Comparison of ENCODE assay signal across 1 cellular context in the genomic region with DNA sequence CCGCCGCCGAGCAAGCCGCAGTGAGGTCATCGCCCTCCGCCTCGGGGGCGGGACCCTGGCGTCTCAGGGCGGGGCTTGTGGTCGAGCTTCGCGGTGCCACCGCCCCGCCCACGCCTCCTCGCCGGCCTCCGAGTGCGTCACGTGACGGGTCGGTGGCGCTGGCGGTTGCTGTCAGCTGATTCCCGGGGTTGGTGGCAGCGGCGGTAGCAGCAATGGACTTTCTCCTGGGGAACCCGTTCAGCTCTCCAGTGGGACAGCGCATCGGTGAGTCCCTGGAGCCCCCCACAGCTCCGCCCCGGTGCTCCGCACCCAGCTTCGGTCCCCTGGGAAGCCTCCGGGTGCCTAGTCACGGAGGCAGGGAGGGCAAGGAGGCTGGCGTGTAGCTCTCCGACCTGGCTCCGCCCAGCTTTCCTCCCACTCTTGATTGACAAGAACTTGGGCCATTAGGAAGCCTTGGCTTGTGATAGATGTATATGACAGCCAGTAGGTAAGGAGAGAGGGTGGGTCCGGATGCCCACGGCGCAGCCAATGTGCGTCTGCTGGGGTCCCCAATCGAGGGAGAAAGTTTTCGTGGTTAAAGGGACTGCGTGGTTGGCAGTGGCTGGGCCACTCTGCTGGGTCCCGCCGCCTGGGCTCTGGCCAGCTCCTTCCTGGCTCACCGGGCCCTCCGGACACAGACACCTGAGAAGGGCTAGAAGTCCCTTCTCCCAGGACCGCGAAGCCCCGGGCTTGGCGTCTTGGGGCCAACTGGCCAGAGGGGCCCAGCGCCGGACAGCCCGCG.
TF ChIP-seq lines count a peak whose summit lies in the region.

TOM1 (plus strand) TSS at position 178 of the 781 bp plus-strand sequence; CDS start at position 213, 35 bp downstream.

TF ChIP-seq in WTC11, 78 proteins besides CTCF, POLR2A, EP300 and RAD21 (continued from another document and continues in another):
- TF ChIP-seq ATF6 (CRISPR knock-in tag; IDR thresholded peaks at IDR 0.05) (no peak), ZMAT4 (CRISPR knock-in tag; IDR thresholded peaks at IDR 0.05) (no peak), ETV6 (CRISPR knock-in tag; IDR thresholded peaks at IDR 0.05) (no peak), NFATC4 (CRISPR knock-in tag; IDR thresholded peaks at IDR 0.05) (no peak), NR1H2 (CRISPR knock-in tag; IDR thresholded peaks at IDR 0.05) (no peak), CREB1 (CRISPR knock-in tag; IDR thresholded peaks at IDR 0.05) (no peak), HMGA2 (CRISPR knock-in tag; IDR thresholded peaks at IDR 0.05) (no peak), FOXK1 (CRISPR knock-in tag; IDR thresholded peaks at IDR 0.05) (peak; percentile 78; the same call in 1 of the 2 replicates), TCF7 (CRISPR knock-in tag; IDR thresholded peaks at IDR 0.05; ENCODE audit: low read depth) (no peak), NFYB (CRISPR knock-in tag; conservative IDR thresholded peaks at IDR 0.05; ENCODE audit: low read depth) (peak; percentile 99), ZNF138 (CRISPR knock-in tag; conservative IDR thresholded peaks at IDR 0.05) (no peak), ELF4 (CRISPR knock-in tag; IDR thresholded peaks at IDR 0.05; ENCODE audit: low read depth) (no peak), E2F5 (CRISPR knock-in tag; IDR thresholded peaks at IDR 0.05) (peak; percentile 70), NFE2L1 (CRISPR knock-in tag; IDR thresholded peaks at IDR 0.05) (0 out of 2 replicates have a peak, but pooled peaks have one; percentile 72), ZNF416 (CRISPR knock-in tag; IDR thresholded peaks at IDR 0.05) (no peak), ZNF396 (CRISPR knock-in tag; IDR thresholded peaks at IDR 0.05; ENCODE audit: borderline replicate concordance) (no peak), ATF1 (CRISPR knock-in tag; IDR thresholded peaks at IDR 0.05) (no peak), E2F1 (CRISPR knock-in tag; IDR thresholded peaks at IDR 0.05) (no peak), ZBTB21 (CRISPR knock-in tag; IDR thresholded peaks at IDR 0.05; ENCODE audit: borderline replicate concordance) (0 out of 2 replicates have a peak, but pooled peaks have one; percentile 92), ERG (CRISPR knock-in tag; IDR thresholded peaks at IDR 0.05) (no peak), RELA (CRISPR knock-in tag; IDR thresholded peaks at IDR 0.05; ENCODE audit: borderline replicate concordance) (0 out of 2 replicates have a peak, but pooled peaks have one; percentile 28), TEAD1 (CRISPR knock-in tag; IDR thresholded peaks at IDR 0.05) (no peak), CBFB (CRISPR knock-in tag; IDR thresholded peaks at IDR 0.05; ENCODE audit: low read depth) (peak; percentile 92), GABPB1 (CRISPR knock-in tag; IDR thresholded peaks at IDR 0.05) (peak; percentile 28), MAX (CRISPR knock-in tag; IDR thresholded peaks at IDR 0.05) (peak; percentile 76; the same call in 1 of the 2 replicates), FOXP4 (CRISPR knock-in tag; IDR thresholded peaks at IDR 0.05) (no peak), RORB (CRISPR knock-in tag; IDR thresholded peaks at IDR 0.05) (no peak), ZNF671 (CRISPR knock-in tag; IDR thresholded peaks at IDR 0.05) (no peak), SOX15 (CRISPR knock-in tag; IDR thresholded peaks at IDR 0.05) (no peak), SMAD4 (CRISPR knock-in tag; IDR thresholded peaks at IDR 0.05) (no peak), ZNF121 (CRISPR knock-in tag; IDR thresholded peaks at IDR 0.05) (no peak), ZNF219 (CRISPR knock-in tag; IDR thresholded peaks at IDR 0.05; ENCODE audit: borderline replicate concordance) (no peak), GRHL2 (CRISPR knock-in tag; IDR thresholded peaks at IDR 0.05; ENCODE audit: insufficient replicate concordance, severe bottlenecking) (no peak), ATF2 (CRISPR knock-in tag; IDR thresholded peaks at IDR 0.05; ENCODE audit: borderline replicate concordance, low read depth) (no peak), SMAD3 (CRISPR knock-in tag; IDR thresholded peaks at IDR 0.05; ENCODE audit: borderline replicate concordance) (no peak)
- TF ChIP-seq, protein P1, sequence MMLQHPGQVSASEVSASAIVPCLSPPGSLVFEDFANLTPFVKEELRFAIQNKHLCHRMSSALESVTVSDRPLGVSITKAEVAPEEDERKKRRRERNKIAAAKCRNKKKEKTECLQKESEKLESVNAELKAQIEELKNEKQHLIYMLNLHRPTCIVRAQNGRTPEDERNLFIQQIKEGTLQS (CRISPR knock-in tag; conservative IDR thresholded peaks at IDR 0.05), result no peak
- TF ChIP-seq, protein P2, sequence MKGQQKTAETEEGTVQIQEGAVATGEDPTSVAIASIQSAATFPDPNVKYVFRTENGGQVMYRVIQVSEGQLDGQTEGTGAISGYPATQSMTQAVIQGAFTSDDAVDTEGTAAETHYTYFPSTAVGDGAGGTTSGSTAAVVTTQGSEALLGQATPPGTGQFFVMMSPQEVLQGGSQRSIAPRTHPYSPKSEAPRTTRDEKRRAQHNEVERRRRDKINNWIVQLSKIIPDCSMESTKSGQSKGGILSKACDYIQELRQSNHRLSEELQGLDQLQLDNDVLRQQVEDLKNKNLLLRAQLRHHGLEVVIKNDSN (CRISPR knock-in tag; IDR thresholded peaks at IDR 0.05), result peak; percentile 100
- TF ChIP-seq, protein P3, sequence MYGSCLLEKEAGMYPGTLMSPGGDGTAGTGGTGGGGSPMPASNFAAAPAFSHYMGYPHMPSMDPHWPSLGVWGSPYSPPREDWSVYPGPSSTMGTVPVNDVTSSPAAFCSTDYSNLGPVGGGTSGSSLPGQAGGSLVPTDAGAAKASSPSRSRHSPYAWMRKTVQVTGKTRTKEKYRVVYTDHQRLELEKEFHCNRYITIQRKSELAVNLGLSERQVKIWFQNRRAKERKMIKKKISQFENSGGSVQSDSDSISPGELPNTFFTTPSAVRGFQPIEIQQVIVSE (CRISPR knock-in tag; IDR thresholded peaks at IDR 0.05; ENCODE audit: borderline replicate concordance), result no peak
- TF ChIP-seq, protein P4, sequence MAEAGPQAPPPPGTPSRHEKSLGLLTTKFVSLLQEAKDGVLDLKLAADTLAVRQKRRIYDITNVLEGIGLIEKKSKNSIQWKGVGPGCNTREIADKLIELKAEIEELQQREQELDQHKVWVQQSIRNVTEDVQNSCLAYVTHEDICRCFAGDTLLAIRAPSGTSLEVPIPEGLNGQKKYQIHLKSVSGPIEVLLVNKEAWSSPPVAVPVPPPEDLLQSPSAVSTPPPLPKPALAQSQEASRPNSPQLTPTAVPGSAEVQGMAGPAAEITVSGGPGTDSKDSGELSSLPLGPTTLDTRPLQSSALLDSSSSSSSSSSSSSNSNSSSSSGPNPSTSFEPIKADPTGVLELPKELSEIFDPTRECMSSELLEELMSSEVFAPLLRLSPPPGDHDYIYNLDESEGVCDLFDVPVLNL (CRISPR knock-in tag; IDR thresholded peaks at IDR 0.05; ENCODE audit: borderline replicate concordance, low read depth), result no peak
- TF ChIP-seq, protein P5, sequence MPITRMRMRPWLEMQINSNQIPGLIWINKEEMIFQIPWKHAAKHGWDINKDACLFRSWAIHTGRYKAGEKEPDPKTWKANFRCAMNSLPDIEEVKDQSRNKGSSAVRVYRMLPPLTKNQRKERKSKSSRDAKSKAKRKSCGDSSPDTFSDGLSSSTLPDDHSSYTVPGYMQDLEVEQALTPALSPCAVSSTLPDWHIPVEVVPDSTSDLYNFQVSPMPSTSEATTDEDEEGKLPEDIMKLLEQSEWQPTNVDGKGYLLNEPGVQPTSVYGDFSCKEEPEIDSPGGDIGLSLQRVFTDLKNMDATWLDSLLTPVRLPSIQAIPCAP (CRISPR knock-in tag; IDR thresholded peaks at IDR 0.05), result no peak
- TF ChIP-seq, protein P6, sequence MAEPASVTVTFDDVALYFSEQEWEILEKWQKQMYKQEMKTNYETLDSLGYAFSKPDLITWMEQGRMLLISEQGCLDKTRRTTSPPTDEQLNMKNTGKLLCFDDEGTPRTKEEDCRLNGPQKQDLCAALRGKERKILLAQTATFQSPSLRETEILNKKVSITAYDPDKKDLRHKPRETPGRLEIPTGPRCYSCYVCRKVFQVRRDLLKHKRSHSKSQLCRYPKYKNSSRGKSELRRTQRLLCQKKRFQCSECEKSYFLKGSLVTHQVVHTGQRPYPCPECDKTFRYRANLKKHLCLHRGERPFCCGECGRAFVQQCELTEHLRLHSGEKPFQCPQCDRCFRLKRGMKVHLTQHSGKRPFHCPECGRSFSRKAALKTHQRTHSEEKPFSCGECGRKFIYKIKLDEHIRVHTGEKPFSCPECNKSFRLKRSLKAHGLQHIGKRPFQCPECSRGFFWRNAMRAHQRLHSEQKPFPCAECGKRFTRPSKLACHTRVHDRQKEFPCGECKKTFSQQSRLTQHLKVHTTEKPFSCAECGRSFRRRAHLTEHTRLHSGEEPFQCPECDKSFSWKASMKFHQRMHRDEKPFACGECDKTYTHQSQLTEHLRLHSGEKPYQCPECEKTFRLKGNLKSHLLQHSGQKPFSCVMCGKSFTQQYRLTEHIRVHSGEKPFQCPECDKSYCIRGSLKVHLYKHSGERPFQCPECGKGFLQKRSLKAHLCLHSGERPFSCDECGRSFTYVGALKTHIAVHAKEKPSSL (CRISPR knock-in tag; conservative IDR thresholded peaks at IDR 0.05), result no peak
- TF ChIP-seq, protein P7, sequence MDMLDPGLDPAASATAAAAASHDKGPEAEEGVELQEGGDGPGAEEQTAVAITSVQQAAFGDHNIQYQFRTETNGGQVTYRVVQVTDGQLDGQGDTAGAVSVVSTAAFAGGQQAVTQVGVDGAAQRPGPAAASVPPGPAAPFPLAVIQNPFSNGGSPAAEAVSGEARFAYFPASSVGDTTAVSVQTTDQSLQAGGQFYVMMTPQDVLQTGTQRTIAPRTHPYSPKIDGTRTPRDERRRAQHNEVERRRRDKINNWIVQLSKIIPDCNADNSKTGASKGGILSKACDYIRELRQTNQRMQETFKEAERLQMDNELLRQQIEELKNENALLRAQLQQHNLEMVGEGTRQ (CRISPR knock-in tag; IDR thresholded peaks at IDR 0.05), result peak; percentile 100
